In genomic region chr12:122860854-122861585, GRCh38 we compare ENCODE assay signal across 2 cellular contexts.
TF ChIP-seq lines count a peak whose summit lies in the region.

No MANE protein-coding gene starts in this region.

TF ChIP-seq in K562, 482 proteins besides CTCF, POLR2A, EP300 and RAD21:
- TF ChIP-seq POLR2G (IDR thresholded peaks at IDR 0.05; ENCODE audit: low read depth, low read length) (peak; percentile 62; the same call in 1 of the 2 replicates), RBM22 (IDR thresholded peaks at IDR 0.05; ENCODE audit: low read depth, low read length, poor library complexity, severe bottlenecking) (peak; percentile 57), ARNT (IDR thresholded peaks at IDR 0.05) (no peak)
TF ChIP-seq in K562: peak in this region for 2.

TF ChIP-seq in liver, 16 proteins besides CTCF, POLR2A, EP300 and RAD21:
- TF ChIP-seq ATF3 (IDR thresholded peaks at IDR 0.05): no peak
- TF ChIP-seq HNF4A (conservative IDR thresholded peaks at IDR 0.05): peak in 1 of 2 donors; percentile 4
- TF ChIP-seq FOXA1 (IDR thresholded peaks at IDR 0.05): no peak
- TF ChIP-seq FOXA2 (IDR thresholded peaks at IDR 0.05): no peak
- no peak for TF ChIP-seq MAX (IDR thresholded peaks at IDR 0.05)
- TF ChIP-seq YY1 (IDR thresholded peaks at IDR 0.05): no peak
